ENCODE assay signal across 11 cellular contexts in genomic region chr3:127560051-127560787, GRCh38. TPM values are rescaled to one million over a fixed set of nuclear protein-coding genes. Genes with fewer than 3 reads are reported as not detected.
DNase-seq lines count a peak whose midpoint lies in the region; ATAC-seq and TF ChIP-seq lines count a peak whose summit lies in the region.
"Had no signal": no experiment of that assay in that cellular context is flagged by ENCODE, and none has a peak within 500 bp of the region (broad histone marks: within the 10 kb centered on the region; RNA-seq: fewer than 3 reads in every experiment).

No MANE protein-coding gene starts in this region.

- H3K4me3 ChIP-seq in KMS-11 (IDR thresholded peaks at IDR 0.05; ENCODE audit: insufficient read depth, low read depth, low read length) (no peak overlapping the region), neural progenitor cell (no peak overlapping the region)
- H3K4me3 ChIP-seq: vagina had no signal

- H3K9ac ChIP-seq in KMS-11 (no peak overlapping the region), neural progenitor cell (no peak overlapping the region)
- H3K9ac ChIP-seq: parathyroid adenoma had no signal

- CTCF ChIA-PET in activated CD8-positive, alpha-beta memory T cell treated with anti-CD3 and anti-CD28 coated beads, Interleukin-2, amount 10 ng/mL, durations not matched to agents 7 days and 5 days (lab: Charles Lee), result no interaction called here

- peak; percentile 12 for ATAC-seq in activated CD8-positive, alpha-beta memory T cell treated with anti-CD3 and anti-CD28 coated beads, Interleukin-2, amount 10 ng/mL, durations not matched to agents 7 days and 5 days

- H3K4me1 ChIP-seq in KMS-11 (ENCODE audit: low read depth, poor library complexity, severe bottlenecking) (no peaks in the 10 kb centered on the region), neural progenitor cell (peaks cover 4% of the 10 kb centered on the region)
- H3K4me1 ChIP-seq: parathyroid adenoma, vagina had no signal

- H3K27ac ChIP-seq in KMS-11 (no peak overlapping the region), neural progenitor cell (no peak overlapping the region)
- H3K27ac ChIP-seq: parathyroid adenoma, vagina had no signal

- H3K4me2 ChIP-seq in KMS-11 (no peak overlapping the region), neural progenitor cell (no peak overlapping the region)

- TF ChIP-seq CTCF in KMS-11 (conservative IDR thresholded peaks at IDR 0.05; ENCODE audit: low read depth, low read length), result no peak
- no peak for TF ChIP-seq CTCF in neural progenitor cell (IDR thresholded peaks at IDR 0.05)

- peaks cover 7% of the 10 kb centered on the region for H3K9me3 Mint-ChIP-seq in activated CD8-positive, alpha-beta memory T cell treated with anti-CD3 and anti-CD28 coated beads, Interleukin-2, amount 10 ng/mL, durations not matched to agents 7 days and 5 days (ENCODE audit: low read depth)
- H3K9me3 Mint-ChIP-seq in neural progenitor cell, result peaks cover 7% of the 10 kb centered on the region

- H3F3A ChIP-seq in neural progenitor cell (ENCODE audit: low read depth), result no peaks in the 10 kb centered on the region

- no peaks in the 10 kb centered on the region for H3K9me3 ChIP-seq in neural progenitor cell (ENCODE audit: low read depth)
- H3K9me3 ChIP-seq: vagina had no signal

- H3K27me3 ChIP-seq in KMS-11 (ENCODE audit: insufficient read depth, low read depth) (no peaks in the 10 kb centered on the region), neural progenitor cell (no peaks in the 10 kb centered on the region)
- H3K27me3 ChIP-seq: vagina had no signal

- peaks cover 7% of the 10 kb centered on the region for H3K36me3 Mint-ChIP-seq in activated CD8-positive, alpha-beta memory T cell treated with anti-CD3 and anti-CD28 coated beads, Interleukin-2, amount 10 ng/mL, durations not matched to agents 7 days and 5 days
- H3K36me3 Mint-ChIP-seq in neural progenitor cell, result no peaks in the 10 kb centered on the region

- H3K4me3 Mint-ChIP-seq in activated CD8-positive, alpha-beta memory T cell treated with anti-CD3 and anti-CD28 coated beads, Interleukin-2, amount 10 ng/mL, durations not matched to agents 7 days and 5 days, result no peak overlapping the region
- H3K4me3 Mint-ChIP-seq in neural progenitor cell, result peak overlapping the region; percentile 49

- H3K79me2 ChIP-seq in KMS-11 (ENCODE audit: insufficient read depth, low read depth), result no peaks in the 10 kb centered on the region
- no peaks in the 10 kb centered on the region for H3K79me2 ChIP-seq in neural progenitor cell (ENCODE audit: low read depth)
- H3K79me2 ChIP-seq: parathyroid adenoma had no signal

- peaks cover 4% of the 10 kb centered on the region for H3K4me1 Mint-ChIP-seq in activated CD8-positive, alpha-beta memory T cell treated with anti-CD3 and anti-CD28 coated beads, Interleukin-2, amount 10 ng/mL, durations not matched to agents 7 days and 5 days
- H3K4me1 Mint-ChIP-seq in neural progenitor cell, result peaks cover 18% of the 10 kb centered on the region

- DNase-seq in activated CD8-positive, alpha-beta memory T cell treated with anti-CD3 and anti-CD28 coated beads, Interleukin-2, amount 10 ng/mL, durations not matched to agents 7 days and 5 days, result no peak
- no peak for DNase-seq in activated CD8-positive, alpha-beta memory T cell treated with anti-CD3 and anti-CD28 coated beads, Interleukin-2, amount 50 U/mL, for 4 hours
- DNase-seq in SKM-1 treated with dmso at 0.1 percent for 144 hours (lab: John Stamatoyannopoulos, UW; ENCODE audit: unreplicated experiment) (peak; percentile 60), neural progenitor cell (ENCODE audit: low spot score) (no peak), NK-92 (lab: John Stamatoyannopoulos, UW; ENCODE audit: unreplicated experiment) (no peak), HCEC 1CT (no peak), superior temporal gyrus (ENCODE audit: extremely low spot score) (no peak)
- DNase-seq: NCI-H146 had no signal

- H4K20me1 ChIP-seq in KMS-11 (ENCODE audit: insufficient read depth) (no peaks in the 10 kb centered on the region), neural progenitor cell (ENCODE audit: low read depth) (no peaks in the 10 kb centered on the region)

- H2AFZ ChIP-seq in KMS-11 (ENCODE audit: low read depth), result peak overlapping the region; percentile 43; the same call in 1 of the 2 replicates
- H2AFZ ChIP-seq in neural progenitor cell (replicated peaks), result no peak overlapping the region
- H2AFZ ChIP-seq: parathyroid adenoma had no signal

- peaks cover 2% of the 10 kb centered on the region for H3K27me3 Mint-ChIP-seq in activated CD8-positive, alpha-beta memory T cell treated with anti-CD3 and anti-CD28 coated beads, Interleukin-2, amount 10 ng/mL, durations not matched to agents 7 days and 5 days
- H3K27me3 Mint-ChIP-seq in neural progenitor cell (ENCODE audit: insufficient read depth, low read depth), result peaks cover 17% of the 10 kb centered on the region

- H3K27ac Mint-ChIP-seq in activated CD8-positive, alpha-beta memory T cell treated with anti-CD3 and anti-CD28 coated beads, Interleukin-2, amount 10 ng/mL, durations not matched to agents 7 days and 5 days, result no peak overlapping the region
- H3K27ac Mint-ChIP-seq in neural progenitor cell, result peak overlapping the region; percentile 27

- H3K36me3 ChIP-seq in KMS-11 (ENCODE audit: insufficient read depth), result no peaks in the 10 kb centered on the region
- H3K36me3 ChIP-seq in neural progenitor cell, result no peaks in the 10 kb centered on the region
- H3K36me3 ChIP-seq: vagina had no signal

RNA-seq across cellular contexts. Expression of gene TPRA1, which starts 30.3 kb away (rescaled TPM):
- total RNA-seq in activated CD8-positive, alpha-beta memory T cell treated with anti-CD3 and anti-CD28 coated beads, Interleukin-2, amount 10 ng/mL, durations not matched to agents 7 days and 5 days, result 10 to 100 TPM; 32.8 to 34.5 TPM
- total RNA-seq in neural progenitor cell (ENCODE audit: low replicate concordance), result 11.8 and 27.4 TPM in 2 replicates

RNA-seq across cellular contexts. Expression of gene MCM2, which starts 38.0 kb away (rescaled TPM):
- total RNA-seq in activated CD8-positive, alpha-beta memory T cell treated with anti-CD3 and anti-CD28 coated beads, Interleukin-2, amount 10 ng/mL, durations not matched to agents 7 days and 5 days, result 100 to 1,000 TPM; 183 to 227 TPM
- total RNA-seq in neural progenitor cell (ENCODE audit: low replicate concordance), result 104 and 180 TPM in 2 replicates
